Comparison of ENCODE assay signal across 1 cellular context in genomic region chr16:85820604-85821372, GRCh38.
A peak's percentile ranks its signal among the peaks of the same experiment; 100 is the strongest.
TF ChIP-seq lines count a peak whose summit lies in the region.

No MANE protein-coding gene starts in this region.

TF ChIP-seq in HepG2, 621 proteins besides CTCF, POLR2A, EP300 and RAD21:
- 0 out of 2 replicates have a peak, but pooled peaks have one; percentile 11 for TF ChIP-seq ZNF782 (CRISPR knock-in tag; IDR thresholded peaks at IDR 0.05; ENCODE audit: borderline replicate concordance)
- TF ChIP-seq ZNF547 (CRISPR knock-in tag; IDR thresholded peaks at IDR 0.05), result no peak
- TF ChIP-seq PRDM4 (CRISPR knock-in tag; IDR thresholded peaks at IDR 0.05; ENCODE audit: borderline replicate concordance), result peak; percentile 99
